10 cellular contexts compared by ENCODE assay signal in the genomic region with DNA sequence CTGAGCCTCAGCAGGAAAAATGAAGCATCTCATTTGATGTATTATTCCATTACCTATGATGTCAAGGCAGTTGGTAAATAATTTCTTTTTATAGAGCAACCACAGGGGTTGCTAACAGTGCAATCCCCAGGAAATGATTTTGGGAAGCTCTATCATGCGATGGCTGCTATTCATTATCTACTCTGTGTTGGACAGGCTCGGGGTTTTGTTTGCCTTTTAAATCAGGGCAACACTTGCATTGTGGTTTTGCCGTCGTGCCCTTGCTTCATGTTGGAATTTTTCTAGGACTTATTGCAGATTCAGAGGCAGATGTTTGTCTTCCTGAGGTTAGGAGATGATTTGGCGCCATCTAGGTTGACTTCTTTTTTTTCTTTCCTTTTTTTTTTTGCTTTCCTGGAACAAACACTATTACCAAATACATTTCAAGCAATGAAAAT.
A peak's percentile ranks its signal among the peaks of the same experiment; 100 is the strongest.
DNase-seq lines count a peak whose midpoint lies in the region; ATAC-seq and TF ChIP-seq lines count a peak whose summit lies in the region.
"Had no signal": no experiment of that assay in that cellular context is flagged by ENCODE, and none has a peak within 500 bp of the region (broad histone marks: within the 10 kb centered on the region; RNA-seq: fewer than 3 reads in every experiment).

No MANE protein-coding gene starts in this region.

- no peak for ATAC-seq in stimulated activated memory B cell treated with anti-CD40 and anti-IgM and Interleukin-4, amounts not matched to agents 10 μg/mL and 1 μg/mL and 100 μg/mL, for 72 hours

- H3K27ac Mint-ChIP-seq in stimulated activated memory B cell treated with anti-CD40 and anti-IgM and Interleukin-4, amounts not matched to agents 10 μg/mL and 1 μg/mL and 100 μg/mL, for 72 hours, result no peak overlapping the region

- peaks cover 10% of the 10 kb centered on the region for H3K27me3 Mint-ChIP-seq in stimulated activated memory B cell treated with anti-CD40 and anti-IgM and Interleukin-4, amounts not matched to agents 10 μg/mL and 1 μg/mL and 100 μg/mL, for 72 hours

- no peak overlapping the region for H3K4me3 ChIP-seq in choroid plexus epithelial cell (ENCODE audit: low read depth, low read length)
- H3K4me3 ChIP-seq: transverse colon had no signal

- TF ChIP-seq CTCF in choroid plexus epithelial cell (conservative IDR thresholded peaks at IDR 0.05; ENCODE audit: low read depth, low read length), result peak; percentile 41

- H3K4me3 Mint-ChIP-seq in stimulated activated memory B cell treated with anti-CD40 and anti-IgM and Interleukin-4, amounts not matched to agents 10 μg/mL and 1 μg/mL and 100 μg/mL, for 72 hours, result no peak overlapping the region

- no peaks in the 10 kb centered on the region for H3K4me1 Mint-ChIP-seq in stimulated activated memory B cell treated with anti-CD40 and anti-IgM and Interleukin-4, amounts not matched to agents 10 μg/mL and 1 μg/mL and 100 μg/mL, for 72 hours

- no peaks in the 10 kb centered on the region for H3K36me3 Mint-ChIP-seq in stimulated activated memory B cell treated with anti-CD40 and anti-IgM and Interleukin-4, amounts not matched to agents 10 μg/mL and 1 μg/mL and 100 μg/mL, for 72 hours

- DNase-seq in ELR (ENCODE audit: low read depth), result peak; percentile 80
- DNase-seq in NCI-H1417 (lab: John Stamatoyannopoulos, UW), result peak in 2 of 3 experiments; percentile 0 to 58
- DNase-seq in choroid plexus epithelial cell (ENCODE audit: low read depth), result peak; percentile 96
- DNase-seq in pons (ENCODE audit: low spot score), result peak; percentile 3
- DNase-seq in NCI-H526 treated with DMSO at 0.1 percent for 48 hours (lab: John Stamatoyannopoulos, UW), result no peak
- no peak for DNase-seq in hypothalamus (lab: John Stamatoyannopoulos, UW)
- DNase-seq in GF-D8 (lab: John Stamatoyannopoulos, UW), result no peak
- DNase-seq: left cardiac atrium, transverse colon had no signal

- no peaks in the 10 kb centered on the region for H3K9me3 Mint-ChIP-seq in stimulated activated memory B cell treated with anti-CD40 and anti-IgM and Interleukin-4, amounts not matched to agents 10 μg/mL and 1 μg/mL and 100 μg/mL, for 72 hours

Comparison
In these comparisons a context has a peak if more than half of its experiments do, and no peak if none do; other contexts are left out.
1. DNase-seq: peak in ELR (single experiment), NCI-H1417 (2 of 3), choroid plexus epithelial cell (single experiment) and pons (single experiment); none in NCI-H526 treated with DMSO at 0.1 percent for 48 hours (single experiment), hypothalamus (0 of 51) and GF-D8 (single experiment).